20 cellular contexts compared by ENCODE assay signal in the genomic region with DNA sequence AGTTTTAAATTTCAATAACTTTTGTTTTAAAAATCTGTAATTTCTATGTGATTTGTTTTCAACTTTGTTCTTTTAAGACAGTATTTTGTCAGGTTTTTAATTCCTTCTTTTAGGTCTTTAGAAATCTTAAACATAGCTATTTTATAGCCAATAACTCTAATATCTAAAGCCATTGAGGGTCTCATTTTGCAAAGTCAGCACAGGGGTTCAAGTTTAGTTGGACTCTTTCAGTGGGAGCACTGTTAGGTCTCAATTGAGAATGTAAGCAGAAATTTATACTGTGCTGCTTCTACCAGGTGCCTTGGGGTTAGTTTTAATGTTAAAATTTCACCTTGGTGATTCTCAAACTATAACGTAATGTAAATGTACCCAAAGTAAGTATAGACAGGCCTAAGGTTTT.
A peak's percentile ranks its signal among the peaks of the same experiment; 100 is the strongest.
DNase-seq lines count a peak whose midpoint lies in the region; ATAC-seq, FAIRE-seq and TF ChIP-seq lines count a peak whose summit lies in the region.
"Had no signal": no experiment of that assay in that cellular context is flagged by ENCODE, and none has a peak within 500 bp of the region (broad histone marks: within the 10 kb centered on the region; RNA-seq: fewer than 3 reads in every experiment).

No MANE protein-coding gene starts in this region.

- no peak overlapping the region for H3K56ac ChIP-seq in IMR-90 (ENCODE audit: extremely low read depth, insufficient read depth, low read length)

- 98% methylated on average over 1 of the region's 1 CpG for WGBS in HepG2 (ENCODE audit: low lambda C conversion rate)
- 100% methylated on average over 1 of the region's 1 CpG for WGBS in right lobe of liver (ENCODE audit: insufficient coverage, low coverage, low lambda C conversion rate, missing lambda C conversion rate)
- no CpG with 5 or more reads among the region's 1 CpG for WGBS in IMR-90 (ENCODE audit: extremely low coverage in 2 of 2, insufficient read length in 1 of 2), 2 experiments
- 91 to 100% (median 94%) methylated on average over 1 of the region's 1 CpG for WGBS in small intestine, 3 donors

- no peak overlapping the region for H3K4ac ChIP-seq in IMR-90 (ENCODE audit: low read depth, low read length)

- no peak overlapping the region for H2BK20ac ChIP-seq in IMR-90 (ENCODE audit: low read depth, low read length)

- intact Hi-C loops in HepG2 (cut with micrococcal nuclease; ENCODE audit: unreplicated experiment) (no loop called here), right lobe of liver (cut with DNase I) (no loop called here), IMR-90 (cut with micrococcal nuclease) (no loop called here)

- no peak for TF ChIP-seq CTCF in HepG2 (CRISPR knock-in tag; IDR thresholded peaks at IDR 0.05)
- TF ChIP-seq CTCF in right lobe of liver (IDR thresholded peaks at IDR 0.05), result no peak
- no peak for TF ChIP-seq CTCF in IMR-90 (conservative IDR thresholded peaks at IDR 0.05; ENCODE audit: low read depth, low read length)

- H4K5ac ChIP-seq in IMR-90 (ENCODE audit: low read depth, low read length), result no peak overlapping the region

- H3K9ac ChIP-seq in HepG2 (ENCODE audit: insufficient read depth, low read depth, low read length) (no peak overlapping the region), IMR-90 (ENCODE audit: low read depth, low read length) (no peak overlapping the region)
- H3K9ac ChIP-seq: BLaER1 treated with 17β-estradiol and CSF1 and Interleukin-3, amounts not matched to agents 10 nM and 100 nM had no signal

- no peak overlapping the region for H2BK5ac ChIP-seq in IMR-90 (ENCODE audit: low read depth, low read length, poor library complexity, severe bottlenecking)

- no peaks in the 10 kb centered on the region for H3K9me3 ChIP-seq in HepG2 (ENCODE audit: low read length)
- no peaks in the 10 kb centered on the region for H3K9me3 ChIP-seq in right lobe of liver
- H3K9me3 ChIP-seq in IMR-90 (ENCODE audit: control insufficient read depth, insufficient read depth, low read length), result no peaks in the 10 kb centered on the region
- no peaks in the 10 kb centered on the region for H3K9me3 ChIP-seq in small intestine (ENCODE audit: control insufficient read depth, low read depth)
- H3K9me3 ChIP-seq: BLaER1 treated with 17β-estradiol and CSF1 and Interleukin-3, amounts not matched to agents 10 nM and 100 nM; Caco-2 had no signal

- no peaks in the 10 kb centered on the region for H3K27me3 ChIP-seq in HepG2 (ENCODE audit: control insufficient read depth in 1 of 2, insufficient read depth in 2 of 2, low read length in 2 of 2)
- no peaks in the 10 kb centered on the region for H3K27me3 ChIP-seq in right lobe of liver
- no peaks in the 10 kb centered on the region for H3K27me3 ChIP-seq in IMR-90 (ENCODE audit: control insufficient read depth, insufficient read depth, low read length)
- no peaks in the 10 kb centered on the region for H3K27me3 ChIP-seq in small intestine (ENCODE audit: control insufficient read depth in 2 of 2, insufficient read depth in 2 of 2, low read length in 2 of 2)
- H3K27me3 ChIP-seq: BLaER1 treated with 17β-estradiol and CSF1 and Interleukin-3, amounts not matched to agents 10 nM and 100 nM had no signal

- no peak for TF ChIP-seq RAD21 in HepG2 (CRISPR knock-in tag; IDR thresholded peaks at IDR 0.05)
- TF ChIP-seq RAD21 in IMR-90 (IDR thresholded peaks at IDR 0.05; ENCODE audit: low read length), result no peak

- no peaks in the 10 kb centered on the region for H3K9me1 ChIP-seq in IMR-90 (ENCODE audit: insufficient read depth, low read length)

- H3K27ac ChIP-seq in HepG2 (ENCODE audit: extremely low read length, insufficient read depth, low read length), result no peak overlapping the region
- no peak overlapping the region for H3K27ac ChIP-seq in right lobe of liver
- no peak overlapping the region for H3K27ac ChIP-seq in IMR-90 (ENCODE audit: insufficient read depth, low read length)
- H3K27ac ChIP-seq in small intestine (ENCODE audit: low read depth in 1 of 2, low read length in 1 of 2), result no peak overlapping the region
- H3K27ac ChIP-seq: 22Rv1; BLaER1 treated with 17β-estradiol and CSF1 and Interleukin-3, amounts not matched to agents 10 nM and 100 nM; C4-2B had no signal

- H4K20me1 ChIP-seq in HepG2 (ENCODE audit: insufficient read depth, low read length), result no peaks in the 10 kb centered on the region
- H4K20me1 ChIP-seq in IMR-90 (ENCODE audit: insufficient read depth, low read length), result no peaks in the 10 kb centered on the region
- H4K20me1 ChIP-seq: BLaER1 treated with 17β-estradiol and CSF1 and Interleukin-3, amounts not matched to agents 10 nM and 100 nM had no signal

- no peak overlapping the region for H3K23ac ChIP-seq in IMR-90 (ENCODE audit: low read depth, low read length)

- no peak overlapping the region for H2AK9ac ChIP-seq in IMR-90 (replicated peaks; ENCODE audit: low read depth, low read length, poor library complexity)

- DNase-seq in HepG2 (ENCODE audit: low spot score) (no peak), right lobe of liver (no peak), IMR-90 (no peak), small intestine (no peak), NCI-H446 treated with DMSO at 0.1 percent for 48 hours (lab: John Stamatoyannopoulos, UW) (no peak), NCI-H2171 (lab: John Stamatoyannopoulos, UW) (no peak)
- no peak for DNase-seq in activated CD8-positive, alpha-beta memory T cell treated with anti-CD3 and anti-CD28 coated beads, Interleukin-2, amount 50 U/mL, for 4 hours
- DNase-seq: ACHN; Caco-2; Calu3; CD4-positive, alpha-beta T cell; CD8-positive, alpha-beta T cell; DMS79 treated with DMSO at 0.1 percent for 48 hours; GF-D8 had no signal

- in situ Hi-C loops in HepG2 (cut with HindIII; ENCODE audit: extremely low pct_ligation_motif_present, low pct_unique_long_range_greater_than_20kb), result no loop called here
- in situ Hi-C loops in IMR-90 (cut with MboI; ENCODE audit: low sequenced_read_pairs), result no loop called here

- BruUV-seq in HepG2 (replicated peaks; lab: Mats Ljungman, UMichigan) (no TSS peak), IMR-90 (replicated peaks; lab: Mats Ljungman, UMichigan) (no TSS peak)

- H3K4me1 ChIP-seq in HepG2 (ENCODE audit: insufficient read depth, low read length) (0 out of 2 replicates have a peak, but pooled peaks cover 4% of the 10 kb centered on the region), right lobe of liver (peaks cover 0 to 15% (median 0%) of the 10 kb centered on the region in 4 donors), IMR-90 (ENCODE audit: control insufficient read depth, insufficient read depth, low read length) (no peaks in the 10 kb centered on the region), small intestine (ENCODE audit: control insufficient read depth in 2 of 2, insufficient read depth in 1 of 2, low read depth in 1 of 2, low read length in 1 of 2) (no peaks in the 10 kb centered on the region)

- H3K36me3 ChIP-seq in HepG2 (replicated peaks in 1 of 2; ENCODE audit: control insufficient read depth in 1 of 2, insufficient read depth in 2 of 2, low read length in 2 of 2), result no peaks in the 10 kb centered on the region
- no peaks in the 10 kb centered on the region for H3K36me3 ChIP-seq in right lobe of liver
- H3K36me3 ChIP-seq in IMR-90 (ENCODE audit: control insufficient read depth, insufficient read depth, low read length), result no peaks in the 10 kb centered on the region
- H3K36me3 ChIP-seq in small intestine (ENCODE audit: control insufficient read depth in 2 of 2, insufficient read depth in 2 of 2, low read length in 2 of 2), result no peaks in the 10 kb centered on the region

- no peak for FAIRE-seq in HepG2 (lab: Jason Lieb, UNC)
- FAIRE-seq in colon (lab: Jason Lieb, UNC), result peak; percentile 10
- FAIRE-seq in small intestine (lab: Jason Lieb, UNC), result peak; percentile 39
- FAIRE-seq: D721Med, GM12891 had no signal

- H3K4me2 ChIP-seq in HepG2 (ENCODE audit: low read depth, low read length) (no peak overlapping the region), IMR-90 (ENCODE audit: low read depth, low read length) (no peak overlapping the region)

- H2AK5ac ChIP-seq in IMR-90 (ENCODE audit: low read depth, low read length), result no peak overlapping the region

- H2AFZ ChIP-seq in HepG2 (ENCODE audit: low read length) (no peak overlapping the region), IMR-90 (replicated peaks; ENCODE audit: low read length, poor library complexity) (no peak overlapping the region)

- H2BK120ac ChIP-seq in IMR-90 (ENCODE audit: low read depth, low read length), result no peak overlapping the region

- dilution Hi-C loops in IMR-90 (cut with HindIII; ENCODE audit: low sequenced_read_pairs, unreplicated experiment), result no loop called here

- POLR2A ChIA-PET in HepG2 (lab: Yijun Ruan, JAX) (no interaction called here), IMR-90 (lab: Charles Lee; ENCODE audit: unreplicated experiment) (interaction anchor here (0.6 kb wide), 2 partner anchors 59 to 1273 kb away, joined by 3 to 9 read pairs; no protein-coding TSS in a partner anchor)

- H3K79me1 ChIP-seq in IMR-90 (ENCODE audit: low read depth in 1 of 2, low read length in 2 of 2), result no peaks in the 10 kb centered on the region

- H3K14ac ChIP-seq in IMR-90 (replicated peaks; ENCODE audit: low read depth, low read length), result no peak overlapping the region

- H4K91ac ChIP-seq in IMR-90 (ENCODE audit: insufficient read depth, low read depth, low read length), result no peak overlapping the region

- no peak overlapping the region for H3K18ac ChIP-seq in IMR-90 (ENCODE audit: low read depth, low read length)

- TF ChIP-seq POLR2A in HepG2 (IDR thresholded peaks at IDR 0.05; ENCODE audit: insufficient read depth in 1 of 2, low read depth in 2 of 2, low read length in 2 of 2) (no peak), right lobe of liver (IDR thresholded peaks at IDR 0.05) (no peak), IMR-90 (IDR thresholded peaks at IDR 0.05; ENCODE audit: low read depth, low read length) (no peak)

- H3K79me2 ChIP-seq in HepG2 (ENCODE audit: insufficient read depth, low read length), result no peaks in the 10 kb centered on the region

- no peak overlapping the region for H3K4me3 ChIP-seq in HepG2 (replicated peaks in 1 of 3; ENCODE audit: insufficient read depth in 1 of 3, low read depth in 2 of 3, low read length in 3 of 3)
- no peak overlapping the region for H3K4me3 ChIP-seq in right lobe of liver
- H3K4me3 ChIP-seq in IMR-90 (ENCODE audit: insufficient read depth, low read depth, low read length), result no peak overlapping the region
- H3K4me3 ChIP-seq in small intestine (ENCODE audit: low read depth in 1 of 2, low read length in 2 of 2), result no peak overlapping the region
- H3K4me3 ChIP-seq: BLaER1 treated with 17β-estradiol and CSF1 and Interleukin-3, amounts not matched to agents 10 nM and 100 nM had no signal

- H4K8ac ChIP-seq in IMR-90 (ENCODE audit: low read depth in 2 of 2, low read length in 2 of 2), result no peak overlapping the region

- no peak overlapping the region for H2BK15ac ChIP-seq in IMR-90 (ENCODE audit: low read depth, low read length)

- CTCF ChIA-PET in HepG2 (lab: Yijun Ruan, JAX; ENCODE audit: low intra/inter-chr PET ratio, low total read pairs) (no interaction called here), IMR-90 (lab: Yijun Ruan, JAX) (no interaction called here)

- no peak for ATAC-seq in HepG2
- no peak for ATAC-seq in right lobe of liver
- no peak for ATAC-seq in IMR-90 (ENCODE audit: low read depth)
- ATAC-seq: CD8-positive, alpha-beta T cell had no signal

- TF ChIP-seq EP300 in HepG2 (IDR thresholded peaks at IDR 0.05; ENCODE audit: low read depth in 2 of 2, low read length in 2 of 2) (no peak), HepG2 (CRISPR knock-in tag; IDR thresholded peaks at IDR 0.05; ENCODE audit: borderline replicate concordance) (no peak)

TF ChIP-seq in IMR-90, 13 proteins besides CTCF, POLR2A, EP300 and RAD21 (continues in another document):
- peak; percentile 53 for TF ChIP-seq MAFK (IDR thresholded peaks at IDR 0.05; ENCODE audit: low read depth, low read length)
